In genomic region chrX:68433981-68434299, GRCh38 we compare ENCODE assay signal across 1 cellular context.
TF ChIP-seq lines count a peak whose summit lies in the region.

No MANE protein-coding gene starts in this region.

TF ChIP-seq in HEK293, 187 proteins besides CTCF, POLR2A, EP300 and RAD21 (continued from another document):
- TF ChIP-seq PRDM10 (tag by site-specific recombination; IDR thresholded peaks at IDR 0.05) (0 out of 2 replicates have a peak, but pooled peaks have one; percentile 9), GLIS1 (tag by site-specific recombination; IDR thresholded peaks at IDR 0.05) (peak; percentile 93), ZNF76 (tag by site-specific recombination; IDR thresholded peaks at IDR 0.05; ENCODE audit: borderline replicate concordance, low read depth) (peak; percentile 75; the same call in 1 of the 2 replicates), ZNF311 (tag by site-specific recombination; IDR thresholded peaks at IDR 0.05; ENCODE audit: borderline replicate concordance) (no peak), ZFP41 (tag by site-specific recombination; IDR thresholded peaks at IDR 0.05; ENCODE audit: borderline replicate concordance) (no peak), BCL6B (tag by site-specific recombination; IDR thresholded peaks at IDR 0.05) (no peak), ZBTB21 (tag by site-specific recombination; IDR thresholded peaks at IDR 0.05) (no peak), ZNF10 (tag by site-specific recombination; IDR thresholded peaks at IDR 0.05) (no peak), ZFHX2 (tag by site-specific recombination; conservative IDR thresholded peaks at IDR 0.05) (no peak), PBX3 (CRISPR knock-in tag; IDR thresholded peaks at IDR 0.05) (0 out of 2 replicates have a peak, but pooled peaks have one; percentile 19), ZNF544 (tag by site-specific recombination; IDR thresholded peaks at IDR 0.05) (no peak), SETDB1 (IDR thresholded peaks at IDR 0.05; ENCODE audit: insufficient read length, low read length) (no peak)
